11 cellular contexts compared by ENCODE assay signal in the genomic region with DNA sequence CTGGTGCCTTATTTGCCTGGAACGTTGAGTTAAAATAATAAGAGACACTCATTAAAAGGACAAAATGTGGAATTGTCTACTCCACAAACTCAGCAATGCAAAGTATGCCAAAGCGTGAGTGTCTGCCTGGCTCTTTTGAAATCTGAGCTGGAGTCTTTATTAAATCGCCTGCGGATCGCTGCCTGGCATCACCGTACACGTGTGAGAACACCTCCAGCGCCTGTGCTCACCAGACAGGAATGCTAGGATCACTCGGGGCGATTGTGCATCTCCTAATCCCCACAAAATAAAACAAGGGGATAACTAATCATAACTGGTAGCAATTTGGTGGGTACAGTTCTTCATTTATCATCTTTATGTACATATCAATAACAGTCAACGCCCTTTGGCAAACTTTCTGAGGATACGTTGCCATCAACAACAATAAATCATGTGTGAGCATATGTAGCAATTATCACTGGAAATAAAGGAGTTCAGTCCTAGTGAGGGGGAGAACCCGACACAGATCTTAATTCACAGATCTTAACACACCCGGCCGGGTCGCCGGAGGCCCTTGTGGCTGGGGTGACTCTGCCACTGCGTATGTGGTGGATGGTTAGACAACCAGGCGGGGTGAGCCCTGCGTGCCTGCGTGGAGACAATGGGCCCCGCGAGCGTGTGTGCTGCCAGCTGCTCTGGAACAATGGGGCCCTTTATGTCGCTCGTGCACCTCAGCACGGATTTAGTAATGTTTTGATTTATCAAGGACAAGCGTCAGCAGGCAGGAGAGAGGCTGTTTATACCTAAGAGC.
A peak's percentile ranks its signal among the peaks of the same experiment; 100 is the strongest.
DNase-seq lines count a peak whose midpoint lies in the region; ATAC-seq, FAIRE-seq and TF ChIP-seq lines count a peak whose summit lies in the region.
"Had no signal": no experiment of that assay in that cellular context is flagged by ENCODE, and none has a peak within 500 bp of the region (broad histone marks: within the 10 kb centered on the region; RNA-seq: fewer than 3 reads in every experiment).

No MANE protein-coding gene starts in this region.

- H3K9me3 Mint-ChIP-seq in activated CD4-positive, alpha-beta T cell treated with anti-CD3 and anti-CD28 coated beads, Interleukin-2, amount 10 ng/mL, durations not matched to agents 7 days and 5 days = peaks cover 5% of the 10 kb centered on the region

- H3K36me3 Mint-ChIP-seq in activated CD4-positive, alpha-beta T cell treated with anti-CD3 and anti-CD28 coated beads, Interleukin-2, amount 10 ng/mL, durations not matched to agents 7 days and 5 days (ENCODE audit: low read depth) = no peaks in the 10 kb centered on the region
- H3K36me3 Mint-ChIP-seq: CD14-positive monocyte had no signal

- no peak for TF ChIP-seq CTCF in D721Med (IDR thresholded peaks at IDR 0.05; ENCODE audit: insufficient read depth, missing control alignments)

- ATAC-seq in esophagus mucosa (peak; percentile 96), HG02870 (IDR thresholded peaks at IDR 0.05; ENCODE audit: unreplicated experiment) (no peak)

- H3K4me1 Mint-ChIP-seq in activated CD4-positive, alpha-beta T cell treated with anti-CD3 and anti-CD28 coated beads, Interleukin-2, amount 10 ng/mL, durations not matched to agents 7 days and 5 days = no peaks in the 10 kb centered on the region
- H3K4me1 Mint-ChIP-seq: CD14-positive monocyte had no signal

- no peak overlapping the region for H3K27ac Mint-ChIP-seq in activated CD4-positive, alpha-beta T cell treated with anti-CD3 and anti-CD28 coated beads, Interleukin-2, amount 10 ng/mL, durations not matched to agents 7 days and 5 days
- H3K27ac Mint-ChIP-seq: CD14-positive monocyte had no signal

- POLR2A ChIA-PET in activated CD4-positive, alpha-beta T cell treated with anti-CD3 and anti-CD28 coated beads, Interleukin-2, amount 10 ng/mL, durations not matched to agents 7 days and 5 days (lab: Charles Lee) = no interaction called here

- DNase-seq in Daoy (ENCODE audit: low read depth) (peak; percentile 97), NCI-H774 (lab: John Stamatoyannopoulos, UW) (peak; percentile 80), occipital lobe (lab: John Stamatoyannopoulos, UW) (peak; percentile 31), cortex of kidney (lab: John Stamatoyannopoulos, UW) (no peak), D721Med (ENCODE audit: insufficient read length, low spot score) (no peak)
- DNase-seq in activated CD4-positive, alpha-beta T cell treated with anti-CD3 and anti-CD28 coated beads, Interleukin-2, amount 10 ng/mL, durations not matched to agents 7 days and 5 days = no peak
- DNase-seq: NCI-H2029, ovary had no signal

- CTCF ChIA-PET in activated CD4-positive, alpha-beta T cell treated with anti-CD3 and anti-CD28 coated beads, Interleukin-2, amount 10 ng/mL, durations not matched to agents 7 days and 5 days (lab: Charles Lee) = no interaction called here

- no peak for FAIRE-seq in D721Med (lab: Jason Lieb, UNC)

- H3K4me3 Mint-ChIP-seq in activated CD4-positive, alpha-beta T cell treated with anti-CD3 and anti-CD28 coated beads, Interleukin-2, amount 10 ng/mL, durations not matched to agents 7 days and 5 days = no peak overlapping the region
- H3K4me3 Mint-ChIP-seq: CD14-positive monocyte had no signal

- H3K27me3 Mint-ChIP-seq in activated CD4-positive, alpha-beta T cell treated with anti-CD3 and anti-CD28 coated beads, Interleukin-2, amount 10 ng/mL, durations not matched to agents 7 days and 5 days = no peaks in the 10 kb centered on the region

Comparison
In these comparisons a context has a peak if more than half of its experiments do, and no peak if none do; other contexts are left out.
1. DNase-seq: peak in Daoy (single experiment), NCI-H774 (single experiment) and occipital lobe (single experiment); none in activated CD4-positive, alpha-beta T cell treated with anti-CD3 and anti-CD28 coated beads, Interleukin-2, amount 10 ng/mL, durations not matched to agents 7 days and 5 days (single experiment), cortex of kidney (single experiment) and D721Med (single experiment).